In genomic region chr1:155001438-155001687, GRCh38 we compare ENCODE assay signal across 8 cellular contexts. TPM values are rescaled to one million over a fixed set of nuclear protein-coding genes. Genes with fewer than 3 reads are reported as not detected.
DNase-seq lines count a peak whose midpoint lies in the region; ATAC-seq and TF ChIP-seq lines count a peak whose summit lies in the region.

No MANE protein-coding gene starts in this region.

- intact Hi-C loops in activated CD4-positive, alpha-beta T cell treated with anti-CD3 and anti-CD28 coated beads for 36 hours (cut with DNase I, micrococcal nuclease) = loop anchor here (1.0 to 10.0 kb wide), 12 partner anchors 50 to 1503 kb away; partner anchors contain the start of genes ADAM15 (in 2 of the 2), ASH1L (in 1 of the 2), ATP8B2 (in 1 of the 2) and KRTCAP2 (in 1 of the 2)
- intact Hi-C loops in activated CD8-positive, alpha-beta T cell treated with anti-CD3 and anti-CD28 coated beads for 36 hours (cut with micrococcal nuclease) = no loop called here

- POLR2A ChIA-PET in activated CD4-positive, alpha-beta T cell treated with anti-CD3 and anti-CD28 coated beads for 36 hours (lab: Charles Lee) = interaction anchor here (0.7 to 0.9 kb wide), 3 partner anchors 83 to 1105 kb away, joined by 3 read pairs; partner anchors contain the start of gene SLC50A1
- POLR2A ChIA-PET in activated CD8-positive, alpha-beta T cell treated with anti-CD3 and anti-CD28 coated beads for 36 hours (lab: Charles Lee) = interaction anchor here (0.6 to 5.0 kb wide), 6 partner anchors 9 to 1078 kb away, joined by 3 to 33 read pairs (median 5); partner anchors contain the start of genes CKS1B, FLAD1 and PMVK

- no peak for TF ChIP-seq CTCF in activated CD8-positive, alpha-beta T cell treated with anti-CD3 and anti-CD28 coated beads for 36 hours (IDR thresholded peaks at IDR 0.05)

- no peak for ATAC-seq in activated CD4-positive, alpha-beta T cell treated with anti-CD3 and anti-CD28 coated beads for 36 hours
- no peak for ATAC-seq in activated CD8-positive, alpha-beta T cell treated with anti-CD3 and anti-CD28 coated beads for 36 hours
- no peak for ATAC-seq in GM21423 (IDR thresholded peaks at IDR 0.05; ENCODE audit: unreplicated experiment)

- no peaks in the 10 kb centered on the region for H3K9me3 ChIP-seq in iPS-15b (ENCODE audit: control insufficient read depth, insufficient read depth, low read length)

- H3K4me1 Mint-ChIP-seq in activated CD4-positive, alpha-beta T cell treated with anti-CD3 and anti-CD28 coated beads for 36 hours = peaks cover 49% of the 10 kb centered on the region
- peaks cover 51% of the 10 kb centered on the region for H3K4me1 Mint-ChIP-seq in activated CD8-positive, alpha-beta T cell treated with anti-CD3 and anti-CD28 coated beads for 36 hours (ENCODE audit: low read depth)

- CTCF ChIA-PET in activated CD4-positive, alpha-beta T cell treated with anti-CD3 and anti-CD28 coated beads for 36 hours (lab: Charles Lee) = interaction anchor here (2.8 to 8.0 kb wide), 2 partner anchors 14 to 41 kb away, joined by 15 to 86 read pairs; no protein-coding TSS in a partner anchor
- CTCF ChIA-PET in activated CD8-positive, alpha-beta T cell treated with anti-CD3 and anti-CD28 coated beads for 36 hours (lab: Charles Lee) = interaction anchor here (0.6 to 4.4 kb wide), 5 partner anchors 16 to 60 kb away, joined by 3 to 77 read pairs (median 4); partner anchors contain the start of gene PBXIP1

- peaks cover 5% of the 10 kb centered on the region for H3K27me3 ChIP-seq in iPS-15b (ENCODE audit: control insufficient read depth, insufficient read depth, low read length)

- peak overlapping the region; percentile 89 for H3K4me3 ChIP-seq in iPS-15b (ENCODE audit: low read depth, low read length)

- no peak for DNase-seq in activated CD4-positive, alpha-beta T cell treated with anti-CD3 and anti-CD28 coated beads for 36 hours
- no peak for DNase-seq in activated CD4-positive, alpha-beta T cell treated with anti-CD3 and anti-CD28 coated beads, Interleukin-2, amount 50 U/mL, for 4 hours
- DNase-seq in activated CD8-positive, alpha-beta T cell treated with anti-CD3 and anti-CD28 coated beads for 36 hours = no peak
- DNase-seq in substantia nigra (lab: John Stamatoyannopoulos, UW) (peak in 1 of 49 donors; percentile 76), NCI-H2081 (lab: John Stamatoyannopoulos, UW) (no peak), NCI-H2029 (lab: John Stamatoyannopoulos, UW) (no peak)

- peak overlapping the region; percentile 2 for H3K9ac ChIP-seq in iPS-15b (ENCODE audit: low read depth, low read length)

- H3K36me3 ChIP-seq in iPS-15b (ENCODE audit: control insufficient read depth, insufficient read depth, low read length) = no peaks in the 10 kb centered on the region

- H3K27me3 Mint-ChIP-seq in activated CD4-positive, alpha-beta T cell treated with anti-CD3 and anti-CD28 coated beads for 36 hours = no peaks in the 10 kb centered on the region
- no peaks in the 10 kb centered on the region for H3K27me3 Mint-ChIP-seq in activated CD8-positive, alpha-beta T cell treated with anti-CD3 and anti-CD28 coated beads for 36 hours

- H3K4me3 Mint-ChIP-seq in activated CD4-positive, alpha-beta T cell treated with anti-CD3 and anti-CD28 coated beads for 36 hours = peak overlapping the region; percentile 96
- H3K4me3 Mint-ChIP-seq in activated CD8-positive, alpha-beta T cell treated with anti-CD3 and anti-CD28 coated beads for 36 hours = peak overlapping the region; percentile 70

- H3K36me3 Mint-ChIP-seq in activated CD4-positive, alpha-beta T cell treated with anti-CD3 and anti-CD28 coated beads for 36 hours (ENCODE audit: low read depth) = peaks cover 9% of the 10 kb centered on the region
- peaks cover 5% of the 10 kb centered on the region for H3K36me3 Mint-ChIP-seq in activated CD8-positive, alpha-beta T cell treated with anti-CD3 and anti-CD28 coated beads for 36 hours (ENCODE audit: low read depth)

- peaks cover 11% of the 10 kb centered on the region for H3K4me1 ChIP-seq in iPS-15b (ENCODE audit: control insufficient read depth, insufficient read depth, low read length)

- H3K27ac ChIP-seq in substantia nigra (ENCODE audit: low read depth, low read length, poor library complexity, severe bottlenecking) = peak overlapping the region; percentile 98

- H3K27ac Mint-ChIP-seq in activated CD4-positive, alpha-beta T cell treated with anti-CD3 and anti-CD28 coated beads for 36 hours = peak overlapping the region; percentile 79
- H3K27ac Mint-ChIP-seq in activated CD8-positive, alpha-beta T cell treated with anti-CD3 and anti-CD28 coated beads for 36 hours = peak overlapping the region; percentile 88

- no peaks in the 10 kb centered on the region for H3K9me3 Mint-ChIP-seq in activated CD4-positive, alpha-beta T cell treated with anti-CD3 and anti-CD28 coated beads for 36 hours (ENCODE audit: low read depth)
- no peaks in the 10 kb centered on the region for H3K9me3 Mint-ChIP-seq in activated CD8-positive, alpha-beta T cell treated with anti-CD3 and anti-CD28 coated beads for 36 hours

RNA-seq across cellular contexts. Expression of gene ZBTB7B, which starts 1.2 kb away (rescaled TPM):
- 100 to 1,000 TPM in 1 of 2 experiments, 10 to 100 TPM in 1; 94.0 to 105 TPM for total RNA-seq in activated CD4-positive, alpha-beta T cell treated with anti-CD3 and anti-CD28 coated beads for 36 hours
- total RNA-seq in activated CD8-positive, alpha-beta T cell treated with anti-CD3 and anti-CD28 coated beads for 36 hours = 10 to 100 TPM; 26.3 to 26.5 TPM

RNA-seq across cellular contexts. Expression of gene LENEP, which starts 8.0 kb away (rescaled TPM):
- under 1 TPM; 0.79 to 0.80 TPM for total RNA-seq in activated CD4-positive, alpha-beta T cell treated with anti-CD3 and anti-CD28 coated beads for 36 hours
- total RNA-seq in activated CD8-positive, alpha-beta T cell treated with anti-CD3 and anti-CD28 coated beads for 36 hours = not detected

RNA-seq across cellular contexts. Expression of gene FLAD1, which starts 18.2 kb away (rescaled TPM):
- total RNA-seq in activated CD4-positive, alpha-beta T cell treated with anti-CD3 and anti-CD28 coated beads for 36 hours = 10 to 100 TPM; 38.0 to 42.4 TPM
- 10 to 100 TPM; 31.5 to 32.9 TPM for total RNA-seq in activated CD8-positive, alpha-beta T cell treated with anti-CD3 and anti-CD28 coated beads for 36 hours

RNA-seq across cellular contexts. Expression of gene CKS1B, which starts 26.9 kb away (rescaled TPM):
- total RNA-seq in activated CD4-positive, alpha-beta T cell treated with anti-CD3 and anti-CD28 coated beads for 36 hours = 100 to 1,000 TPM; 190 to 196 TPM
- total RNA-seq in activated CD8-positive, alpha-beta T cell treated with anti-CD3 and anti-CD28 coated beads for 36 hours = 100 to 1,000 TPM; 172 to 173 TPM

RNA-seq across cellular contexts. Expression of gene SHC1, which starts 30.8 kb away (rescaled TPM):
- 10 to 100 TPM; 45.9 to 65.7 TPM for total RNA-seq in activated CD4-positive, alpha-beta T cell treated with anti-CD3 and anti-CD28 coated beads for 36 hours
- total RNA-seq in activated CD8-positive, alpha-beta T cell treated with anti-CD3 and anti-CD28 coated beads for 36 hours = 10 to 100 TPM; 32.3 to 34.2 TPM
